ENCODE assay signal across 18 cellular contexts in the genomic region with DNA sequence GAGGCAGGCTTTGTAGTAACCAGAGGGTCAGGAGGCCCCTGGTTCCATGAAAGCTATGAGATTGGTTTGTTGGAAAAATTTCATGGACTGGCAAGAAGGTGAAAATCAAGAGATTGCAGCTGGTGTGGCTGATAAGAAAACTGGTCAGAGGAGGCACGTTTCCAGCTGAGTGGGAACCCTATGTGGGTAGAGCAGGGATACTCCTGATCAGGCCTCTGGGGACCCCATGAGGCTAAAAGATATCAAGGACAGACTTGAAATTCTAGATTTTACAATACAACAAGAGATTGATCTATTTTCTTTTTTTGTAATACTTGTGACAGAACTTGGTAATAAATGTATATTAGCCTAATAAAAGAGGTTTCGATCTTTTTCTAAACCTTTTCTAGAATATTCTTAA.
"Had no signal": no experiment of that assay in that cellular context is flagged by ENCODE, and none has a peak within 500 bp of the region (broad histone marks: within the 10 kb centered on the region; RNA-seq: fewer than 3 reads in every experiment).

No MANE protein-coding gene starts in this region.

- H3K27me3 ChIP-seq: esophagus muscularis mucosa, gastroesophageal sphincter, sigmoid colon, transverse colon had no signal

- ATAC-seq: activated T-cell treated with anti-CD3 and anti-CD28 coated beads, Interleukin-2, amount 50 U/mL, for 4 hours; gastroesophageal sphincter; naive thymus-derived CD8-positive, alpha-beta T cell; stimulated activated memory B cell treated with anti-CD40 and anti-IgM and Interleukin-4, amounts not matched to agents 10 μg/mL and 1 μg/mL and 100 μg/mL, for 72 hours had no signal

- DNase-seq: activated CD4-positive, alpha-beta T cell treated with anti-CD3 and anti-CD28 coated beads, Interleukin-2, amount 50 U/mL, for 4 hours; activated CD8-positive, alpha-beta memory T cell treated with anti-CD3 and anti-CD28 coated beads for 24 hours; activated CD8-positive, alpha-beta memory T cell treated with anti-CD3 and anti-CD28 coated beads, Interleukin-2, amount 50 U/mL, for 4 hours; activated naive CD4-positive, alpha-beta T cell treated with Interleukin-2 at 50 U/mL for 16 hours; activated naive CD8-positive, alpha-beta T cell treated with anti-CD3 and anti-CD28 coated beads for 36 hours; activated T-cell treated with anti-CD3 and anti-CD28 coated beads, Interleukin-2, amount 50 U/mL, for 4 hours; central memory CD4-positive, alpha-beta T cell; effector memory CD4-positive, alpha-beta T cell; head of caudate nucleus; left ventricle myocardium inferior; naive thymus-derived CD8-positive, alpha-beta T cell; retina; sigmoid colon; stimulated activated CD4-positive, alpha-beta T cell treated with anti-CD3 and anti-CD28 coated beads, Interleukin-15, amount 100 ng/mL, for 24 hours; transverse colon had no signal

- H3K27ac ChIP-seq: esophagus muscularis mucosa, gastroesophageal sphincter, left ventricle myocardium inferior, sigmoid colon, transverse colon had no signal

- H3K4me1 ChIP-seq: esophagus muscularis mucosa, gastroesophageal sphincter, left ventricle myocardium inferior, sigmoid colon, transverse colon had no signal
